In the genomic region with DNA sequence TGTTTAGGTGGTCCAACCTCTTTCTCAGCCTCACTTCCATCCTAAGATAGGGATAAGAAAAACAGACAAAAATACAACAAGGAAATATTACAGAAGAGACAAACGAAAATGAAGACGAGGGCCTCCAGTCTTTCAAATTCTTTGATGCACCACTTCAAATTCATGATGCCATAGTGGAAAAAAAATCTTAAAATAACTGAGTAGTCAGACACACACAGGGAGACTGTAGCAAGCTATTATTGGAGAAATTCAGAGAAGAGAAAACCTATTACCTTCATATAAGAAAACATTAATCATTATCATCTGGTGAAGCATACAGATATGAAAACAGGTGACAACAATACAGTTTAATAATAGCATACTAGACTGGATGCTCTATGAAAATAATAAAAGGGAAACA, we compare ENCODE assay signal across 21 cellular contexts.
"Had no signal": no experiment of that assay in that cellular context is flagged by ENCODE, and none has a peak within 500 bp of the region (broad histone marks: within the 10 kb centered on the region; RNA-seq: fewer than 3 reads in every experiment).

No MANE protein-coding gene starts in this region.

- H3K9me2 ChIP-seq: SK-N-SH had no signal

- H3K9me3 ChIP-seq: Peyer's patch, SK-N-SH had no signal

- H3K36me3 ChIP-seq: Peyer's patch had no signal

- DNase-seq: KBM-7, NCI-H1092, NCI-H1105 treated with DMSO at 0.1 percent for 48 hours, NCI-H1417 treated with DMSO at 0.1 percent for 48 hours, NCI-H146, NCI-H187, NCI-H2029, NCI-H2081 treated with DMSO at 0.1 percent for 48 hours, NCI-H2171, NCI-H226, NCI-H446, NCI-H510A, NCI-H524 treated with DMSO at 0.1 percent for 48 hours, NCI-H69, NCI-H774, OCI-M1, PC-9, Peyer's patch, SHP77, SK-N-SH, SW 1271 had no signal

- H3K27ac ChIP-seq: PC-9, Peyer's patch had no signal

- H2AFZ ChIP-seq: PC-9 had no signal

- H3K4me1 ChIP-seq: Peyer's patch had no signal

- H3K4me2 ChIP-seq: PC-9, SK-N-SH had no signal

- H3K4me3 ChIP-seq: PC-9, Peyer's patch had no signal

- H3K27me3 ChIP-seq: Peyer's patch had no signal
